Comparison of ENCODE assay signal across 11 cellular contexts in the genomic region with DNA sequence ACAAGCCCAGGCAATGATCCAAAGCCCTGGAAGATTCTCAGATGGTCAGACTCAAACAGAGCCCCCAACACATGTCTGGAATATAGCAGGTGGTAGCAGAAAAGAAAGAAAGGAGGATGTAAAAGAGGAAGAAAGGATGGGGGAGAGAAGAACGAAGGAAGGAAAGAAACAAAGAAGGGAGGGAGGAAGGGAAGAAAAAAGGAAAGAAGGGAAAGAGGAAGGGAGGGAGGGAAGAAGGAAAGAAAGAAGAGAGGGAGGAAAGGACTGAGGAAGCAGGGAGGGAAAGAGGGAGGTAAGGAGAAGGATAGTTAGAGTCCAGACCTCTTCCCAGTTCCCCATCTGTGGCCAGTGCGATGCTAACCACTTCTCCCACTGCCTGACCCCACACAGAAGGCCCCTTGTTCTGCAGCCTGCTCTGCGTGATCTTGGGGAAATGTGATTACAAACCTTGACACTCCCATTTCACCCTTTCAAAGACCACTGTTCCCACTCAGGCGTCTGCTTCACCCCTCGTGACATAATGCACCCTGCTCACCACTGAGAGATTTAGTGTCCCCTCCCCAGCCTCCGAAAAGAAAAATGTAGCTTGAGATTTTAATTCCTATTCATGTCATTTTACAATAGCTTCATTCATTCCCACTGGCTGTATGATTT.
"Had no signal": no experiment of that assay in that cellular context is flagged by ENCODE, and none has a peak within 500 bp of the region (broad histone marks: within the 10 kb centered on the region; RNA-seq: fewer than 3 reads in every experiment).

No MANE protein-coding gene starts in this region.

- H3K36me3 Mint-ChIP-seq: activated CD4-positive, alpha-beta memory T cell treated with anti-CD3 and anti-CD28 coated beads for 36 hours; stimulated activated memory B cell treated with anti-CD40 and anti-IgM and Interleukin-4, amounts not matched to agents 10 μg/mL and 1 μg/mL and 100 μg/mL, for 72 hours had no signal

- ATAC-seq: activated T-cell treated with anti-CD3 and anti-CD28 coated beads, Interleukin-2, amount 50 U/mL, for 72 hours; left colon; stimulated activated memory B cell treated with anti-CD40 and anti-IgM and Interleukin-4, amounts not matched to agents 10 μg/mL and 1 μg/mL and 100 μg/mL, for 72 hours had no signal

- H3K4me1 ChIP-seq: esophagus muscularis mucosa, parathyroid adenoma had no signal

- H3K4me3 ChIP-seq: esophagus muscularis mucosa, skin epidermis had no signal

- H3K4me1 Mint-ChIP-seq: stimulated activated memory B cell treated with anti-CD40 and anti-IgM and Interleukin-4, amounts not matched to agents 10 μg/mL and 1 μg/mL and 100 μg/mL, for 72 hours had no signal

- H3K36me3 ChIP-seq: esophagus muscularis mucosa had no signal

- H2AFZ ChIP-seq: parathyroid adenoma had no signal

- H3K9ac ChIP-seq: parathyroid adenoma had no signal

- H3K9me3 ChIP-seq: esophagus muscularis mucosa had no signal

- H3K27me3 Mint-ChIP-seq: activated CD4-positive, alpha-beta memory T cell treated with anti-CD3 and anti-CD28 coated beads for 36 hours; stimulated activated memory B cell treated with anti-CD40 and anti-IgM and Interleukin-4, amounts not matched to agents 10 μg/mL and 1 μg/mL and 100 μg/mL, for 72 hours had no signal

- H3K27ac ChIP-seq: esophagus muscularis mucosa, parathyroid adenoma had no signal

- H3K79me2 ChIP-seq: parathyroid adenoma had no signal

- DNase-seq: activated CD4-positive, alpha-beta memory T cell treated with anti-CD3 and anti-CD28 coated beads for 36 hours; activated CD4-positive, alpha-beta T cell treated with anti-CD3 and anti-CD28 coated beads for 1 hour; activated CD8-positive, alpha-beta memory T cell treated with anti-CD3 and anti-CD28 coated beads, Interleukin-2, amount 50 U/mL, for 4 hours; activated naive CD4-positive, alpha-beta T cell; activated T-cell treated with anti-CD3 and anti-CD28 coated beads, Interleukin-2, amount 50 U/mL, for 72 hours; left colon; SW 1271 had no signal

- H3K27ac Mint-ChIP-seq: activated CD4-positive, alpha-beta memory T cell treated with anti-CD3 and anti-CD28 coated beads for 36 hours; activated T-cell treated with anti-CD3 and anti-CD28 coated beads, Interleukin-2, amount 50 U/mL, for 72 hours; stimulated activated memory B cell treated with anti-CD40 and anti-IgM and Interleukin-4, amounts not matched to agents 10 μg/mL and 1 μg/mL and 100 μg/mL, for 72 hours had no signal

- H3K9me3 Mint-ChIP-seq: activated CD4-positive, alpha-beta memory T cell treated with anti-CD3 and anti-CD28 coated beads for 36 hours had no signal

- H3K4me3 Mint-ChIP-seq: activated CD4-positive, alpha-beta memory T cell treated with anti-CD3 and anti-CD28 coated beads for 36 hours; activated T-cell treated with anti-CD3 and anti-CD28 coated beads, Interleukin-2, amount 50 U/mL, for 72 hours; stimulated activated memory B cell treated with anti-CD40 and anti-IgM and Interleukin-4, amounts not matched to agents 10 μg/mL and 1 μg/mL and 100 μg/mL, for 72 hours had no signal
